ENCODE assay signal across 1 cellular context in genomic region chr4:163392328-163392727, GRCh38.
TF ChIP-seq lines count a peak whose summit lies in the region.

No MANE protein-coding gene starts in this region.

TF ChIP-seq in GM23338, 12 proteins besides CTCF, POLR2A, EP300 and RAD21 (continued from another document):
- TF ChIP-seq ZNF462 (CRISPR knock-in tag; IDR thresholded peaks at IDR 0.05): no peak
